In genomic region chr4:10161840-10162239, GRCh38 we compare ENCODE assay signal across 16 cellular contexts. TPM values are rescaled to one million over a fixed set of nuclear protein-coding genes. Genes with fewer than 3 reads are reported as not detected.
A peak's percentile ranks its signal among the peaks of the same experiment; 100 is the strongest.
DNase-seq lines count a peak whose midpoint lies in the region; ATAC-seq, FAIRE-seq and TF ChIP-seq lines count a peak whose summit lies in the region.
"Had no signal": no experiment of that assay in that cellular context is flagged by ENCODE, and none has a peak within 500 bp of the region (broad histone marks: within the 10 kb centered on the region; RNA-seq: fewer than 3 reads in every experiment).

No MANE protein-coding gene starts in this region.

- POLR2A ChIA-PET in K562 (lab: Yijun Ruan, JAX), result interaction anchor here (0.6 to 1.4 kb wide), 4 partner anchors 12 to 1061 kb away, joined by 3 to 7 read pairs (median 4); no protein-coding TSS in a partner anchor

- no peaks in the 10 kb centered on the region; the same call in 2 of the 3 replicates for H3K36me3 ChIP-seq in K562 (ENCODE audit: control insufficient read depth, insufficient read depth, low read length)
- H3K36me3 ChIP-seq: thyroid gland, WERI-Rb-1 had no signal

- peak overlapping the region; percentile 49; the same call in 1 of the 2 replicates for H2AFZ ChIP-seq in K562 (ENCODE audit: low read depth, low read length)

- FAIRE-seq in K562 (lab: Jason Lieb, UNC), result no peak

- H3K27ac ChIP-seq in K562 (ENCODE audit: extremely low read depth, low read depth, low read length), result no peak overlapping the region
- H3K27ac ChIP-seq: thyroid gland, WERI-Rb-1 had no signal

- TF ChIP-seq RAD21 in K562 (CRISPR knock-in tag; conservative IDR thresholded peaks at IDR 0.05 in 1 of 2, IDR thresholded peaks at IDR 0.05 in 1 of 2), result no peak

- H3K9me3 ChIP-seq in K562 (replicated peaks; ENCODE audit: control insufficient read depth, insufficient read depth, low read depth, low read length), result no peaks in the 10 kb centered on the region
- H3K9me3 ChIP-seq: body of pancreas, thyroid gland had no signal

- no peak overlapping the region for H3K4me3 ChIP-seq in K562
- H3K4me3 ChIP-seq: body of pancreas, thyroid gland had no signal

- in situ Hi-C loops in K562 (cut with MboI), result loop anchor here (5.0 to 25.0 kb wide), 2 partner anchors 385 to 1250 kb away; no protein-coding TSS in a partner anchor

- H3K27me3 ChIP-seq in K562 (ENCODE audit: control insufficient read depth in 2 of 2, insufficient read depth in 2 of 2, low read length in 2 of 2), result no peaks in the 10 kb centered on the region
- H3K27me3 ChIP-seq: body of pancreas, thyroid gland had no signal

- CTCF ChIA-PET in K562 (lab: Yijun Ruan, JAX; ENCODE audit: low intra/inter-chr PET ratio), result interaction anchor here (1.9 to 2.9 kb wide), 2 partner anchors 242 to 387 kb away, joined by 6 to 17 read pairs; no protein-coding TSS in a partner anchor

- H3K79me2 ChIP-seq in K562 (ENCODE audit: control insufficient read depth, insufficient read depth, low read length), result no peaks in the 10 kb centered on the region

- TF ChIP-seq EP300 in K562 (IDR thresholded peaks at IDR 0.05; ENCODE audit: low read length), result no peak

- intact Hi-C loops in K562 (cut with micrococcal nuclease) (no loop called here), cardiac septum (cut with DNase I) (loop anchor here (5.0 to 10.0 kb wide), 3 partner anchors 140 to 295 kb away; partner anchors contain the start of gene ZNF518B)

- no peak for TF ChIP-seq CTCF in K562 (IDR thresholded peaks at IDR 0.05 in 2 of 3, conservative IDR thresholded peaks at IDR 0.05 in 1 of 3; ENCODE audit: insufficient read depth in 2 of 3, low read depth in 1 of 3, low read length in 3 of 3)

- H3K9ac ChIP-seq in K562 (ENCODE audit: insufficient read depth in 1 of 2, low read depth in 2 of 2, low read length in 2 of 2), result no peak overlapping the region

- 79% methylated on average over 6 of the region's 6 CpGs for WGBS in K562 (ENCODE audit: insufficient coverage, low coverage, missing lambda C conversion rate)

- H3K9me1 ChIP-seq in K562 (ENCODE audit: control insufficient read depth, insufficient read depth, low read length), result no peaks in the 10 kb centered on the region

- no TSS peak for BruUV-seq in K562 (replicated peaks; lab: Mats Ljungman, UMichigan)

- peak in 4 of 6 experiments; percentile 15 to 57 (median 50) for DNase-seq in stimulated activated naive CD4-positive, alpha-beta T cell (lab: John Stamatoyannopoulos, UW)
- no peak for DNase-seq in stimulated activated naive CD4-positive, alpha-beta T cell treated with Interleukin-2 at 50 U/mL for 16 hours (lab: John Stamatoyannopoulos, UW)
- peak; percentile 18 to 31 for DNase-seq in activated CD4-positive, alpha-beta T cell treated with anti-CD3 and anti-CD28 coated beads, Interleukin-2, amount 50 U/mL, for 48 hours
- no peak for DNase-seq in K562 (ENCODE audit: extremely low read depth in 1 of 4, low spot score in 3 of 4)
- DNase-seq in SKM-1 treated with dmso at 0.1 percent for 144 hours (lab: John Stamatoyannopoulos, UW; ENCODE audit: unreplicated experiment), result no peak
- no peak for DNase-seq in cardiac septum (ENCODE audit: low spot score)
- DNase-seq: left ventricle myocardium superior, MM.1S, NCI-H1930, NCI-H446 treated with DMSO at 0.1 percent for 48 hours, SW 1271, WERI-Rb-1 had no signal

- no peaks in the 10 kb centered on the region for H4K20me1 ChIP-seq in K562 (replicated peaks; ENCODE audit: control insufficient read depth, insufficient read depth, low read length)

- H3K4me2 ChIP-seq in K562 (ENCODE audit: insufficient read depth, low read length), result no peak overlapping the region

- no peak for TF ChIP-seq POLR2A in K562 (conservative IDR thresholded peaks at IDR 0.05)

- peaks cover 0 to 38% of the 10 kb centered on the region in 2 experiments; a peak in 3 of 5 replicates for H3K4me1 ChIP-seq in K562 (replicated peaks in 1 of 2; ENCODE audit: control insufficient read depth in 2 of 2, insufficient read depth in 2 of 2, low read length in 2 of 2)

- ATAC-seq in K562 (no peak), HG03095 (IDR thresholded peaks at IDR 0.05; ENCODE audit: unreplicated experiment) (no peak)
- ATAC-seq: esophagus mucosa had no signal

TF ChIP-seq in K562, 482 proteins besides CTCF, POLR2A, EP300 and RAD21:
- TF ChIP-seq EWSR1 (IDR thresholded peaks at IDR 0.05; ENCODE audit: borderline replicate concordance, low read depth, partially characterized antibody) (no peak), ZNF124 (CRISPR knock-in tag; IDR thresholded peaks at IDR 0.05) (no peak), ZNF707 (CRISPR knock-in tag; conservative IDR thresholded peaks at IDR 0.05) (no peak), ZBTB17 (CRISPR knock-in tag; IDR thresholded peaks at IDR 0.05) (no peak), MLLT1 (IDR thresholded peaks at IDR 0.05) (no peak), TCF15 (CRISPR knock-in tag; IDR thresholded peaks at IDR 0.05) (no peak), KLF6 (CRISPR knock-in tag; IDR thresholded peaks at IDR 0.05; ENCODE audit: borderline replicate concordance) (no peak), BCL6 (CRISPR knock-in tag; IDR thresholded peaks at IDR 0.05) (no peak)

RNA-seq across cellular contexts. Expression of gene WDR1, which starts 45.2 kb away (rescaled TPM):
- total RNA-seq in K562 (2011; cell fraction: chromatin; rRNA removed; ENCODE audit: low replicate concordance), result 72.4 and 125 TPM in 2 replicates
- 75.3 and 90.2 TPM in 2 replicates for total RNA-seq in K562 (2011; cell fraction: nucleolus; rRNA removed)
- total RNA-seq in K562 (2011; cell fraction: nucleoplasm; rRNA removed), result 64.2 and 70.3 TPM in 2 replicates
- total RNA-seq in K562 (2014; rRNA removed) (151 and 154 TPM in 2 replicates), K562 (2014; rRNA removed; fragmentation: Illumina TruSeq; extraction: Trizol) (111 and 112 TPM in 2 replicates), K562 (2015; rRNA removed; fragmentation: Illumina TruSeq; extraction: Trizol) (120 and 124 TPM in 2 replicates), K562 (2021) (186 and 213 TPM in 2 replicates), cardiac septum (245 TPM)
- polyA plus RNA-seq in K562 (2011; rRNA removed) (140 and 186 TPM in 2 replicates), K562 (2014; fragmentation: Illumina TruSeq; extraction: Trizol) (139 and 149 TPM in 2 replicates), K562 (2014; fragmentation: Nextera tagmentation; extraction: Ambion mirVana) (10 to 100 TPM; 16.1 to 23.0 TPM), K562 (2014; rRNA removed) (120 and 125 TPM in 2 replicates)
- polyA plus RNA-seq in K562 (2011; cell fraction: cytosol; rRNA removed), result 176 and 298 TPM in 2 replicates
- polyA plus RNA-seq in K562 (2011; cell fraction: nucleus; rRNA removed), result 133 and 190 TPM in 2 replicates
- polyA plus RNA-seq in K562 (2012), result 144 and 177 TPM in 2 replicates
- polyA minus RNA-seq in K562 (2011; rRNA and poly(A)+ RNA removed), result 188 and 256 TPM in 2 replicates
- polyA minus RNA-seq in K562 (2011; cell fraction: cytosol; rRNA and poly(A)+ RNA removed), result 111 and 132 TPM in 2 replicates
- 53.7 and 56.2 TPM in 2 replicates for polyA minus RNA-seq in K562 (2011; cell fraction: nucleus; rRNA and poly(A)+ RNA removed)

Comparison
In these comparisons a context has a peak if more than half of its experiments do, and no peak if none do; other contexts are left out.
1. DNase-seq: peak in stimulated activated naive CD4-positive, alpha-beta T cell (4 of 6) and activated CD4-positive, alpha-beta T cell treated with anti-CD3 and anti-CD28 coated beads, Interleukin-2, amount 50 U/mL, for 48 hours (2 of 2); none in stimulated activated naive CD4-positive, alpha-beta T cell treated with Interleukin-2 at 50 U/mL for 16 hours (single experiment), K562 (0 of 4), SKM-1 treated with dmso at 0.1 percent for 144 hours (single experiment) and cardiac septum (single experiment).